In the genomic region with DNA sequence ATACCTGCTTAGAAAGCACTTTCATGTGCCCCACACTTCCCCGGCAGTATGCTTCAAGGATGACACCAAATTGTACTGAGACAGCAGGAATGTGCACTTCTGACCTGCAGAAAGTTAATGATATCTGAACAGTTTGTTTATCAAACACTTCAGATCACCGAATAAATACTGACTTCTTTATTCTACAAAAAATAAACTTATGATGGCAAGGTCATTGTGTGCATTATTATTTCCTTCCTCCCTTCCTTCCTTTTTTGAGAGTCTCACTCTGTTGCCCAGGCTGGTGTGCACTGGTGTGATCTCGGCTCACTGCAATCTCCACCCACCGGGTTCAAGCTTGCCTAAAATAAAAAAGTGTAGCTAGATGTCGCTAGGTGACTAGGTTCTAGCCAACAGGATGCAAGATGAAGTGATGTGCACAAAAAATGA, we compare ENCODE assay signal across 1 cellular context.
TF ChIP-seq lines count a peak whose summit lies in the region.

No MANE protein-coding gene starts in this region.

TF ChIP-seq in IMR-90, 13 proteins besides CTCF, POLR2A, EP300 and RAD21 (continued from another document):
- no peak for TF ChIP-seq FOS (IDR thresholded peaks at IDR 0.05; ENCODE audit: low read depth, low read length)
- no peak for TF ChIP-seq MAZ (IDR thresholded peaks at IDR 0.05; ENCODE audit: borderline replicate concordance, low read depth, low read length)
- TF ChIP-seq, protein P1, sequence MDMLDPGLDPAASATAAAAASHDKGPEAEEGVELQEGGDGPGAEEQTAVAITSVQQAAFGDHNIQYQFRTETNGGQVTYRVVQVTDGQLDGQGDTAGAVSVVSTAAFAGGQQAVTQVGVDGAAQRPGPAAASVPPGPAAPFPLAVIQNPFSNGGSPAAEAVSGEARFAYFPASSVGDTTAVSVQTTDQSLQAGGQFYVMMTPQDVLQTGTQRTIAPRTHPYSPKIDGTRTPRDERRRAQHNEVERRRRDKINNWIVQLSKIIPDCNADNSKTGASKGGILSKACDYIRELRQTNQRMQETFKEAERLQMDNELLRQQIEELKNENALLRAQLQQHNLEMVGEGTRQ (IDR thresholded peaks at IDR 0.05; ENCODE audit: low read depth, low read length) = no peak
- TF ChIP-seq CEBPB (IDR thresholded peaks at IDR 0.05; ENCODE audit: low read depth, low read length) = no peak
- no peak for TF ChIP-seq RCOR1 (IDR thresholded peaks at IDR 0.05; ENCODE audit: insufficient replicate concordance, low read length)
- TF ChIP-seq MXI1 (IDR thresholded peaks at IDR 0.05; ENCODE audit: borderline replicate concordance, low read depth, low read length) = no peak
- no peak for TF ChIP-seq SMC3 (IDR thresholded peaks at IDR 0.05; ENCODE audit: low read depth, low read length)
TF ChIP-seq in IMR-90: peak in this region for 0.
